30 cellular contexts compared by ENCODE assay signal in genomic region chr15:42141246-42141645, GRCh38. TPM values are rescaled to one million over a fixed set of nuclear protein-coding genes. Genes with fewer than 3 reads are reported as not detected.
"Had no signal": no experiment of that assay in that cellular context is flagged by ENCODE, and none has a peak within 500 bp of the region (broad histone marks: within the 10 kb centered on the region; RNA-seq: fewer than 3 reads in every experiment).

No MANE protein-coding gene starts in this region.

- H3K4me2 ChIP-seq: hepatocyte had no signal

- FAIRE-seq: endothelial cell of umbilical vein, keratinocyte had no signal

- H3K4me3 ChIP-seq: adrenal gland, body of pancreas, gastroesophageal sphincter, hepatocyte, right atrium auricular region, spleen, transverse colon, vagina had no signal

- H3K4me1 ChIP-seq: adrenal gland, body of pancreas, gastroesophageal sphincter, parathyroid adenoma, right atrium auricular region, spleen, vagina had no signal

- H3K9ac ChIP-seq: parathyroid adenoma had no signal

- H3K79me2 ChIP-seq: hepatocyte, parathyroid adenoma had no signal

- H3K27me3 ChIP-seq: adrenal gland, body of pancreas, hepatocyte, right atrium auricular region, transverse colon, vagina had no signal

- DNase-seq: activated CD4-positive, alpha-beta T cell treated with anti-CD3 and anti-CD28 coated beads for 4 hours; activated CD4-positive, alpha-beta T cell treated with anti-CD3 and anti-CD28 coated beads, Interleukin-2, amount 50 U/mL, for 4 hours; activated T-cell treated with anti-CD3 and anti-CD28 coated beads for 4 hours; activated T-cell treated with anti-CD3 and anti-CD28 coated beads, Interleukin-2, amount 50 U/mL, for 72 hours; cerebellar nuclear complex; cortex of kidney; left cardiac atrium; left ventricle myocardium superior; nucleus accumbens; stimulated activated naive CD4-positive, alpha-beta T cell; T-helper 2 cell; transverse colon had no signal

- ATAC-seq: activated T-cell treated with anti-CD3 and anti-CD28 coated beads, Interleukin-2, amount 50 U/mL, for 72 hours; body of pancreas; gastroesophageal sphincter; left cardiac atrium; left ventricle myocardium superior had no signal

- H3K9me3 ChIP-seq: adrenal gland, body of pancreas, gastroesophageal sphincter, right atrium auricular region, spleen, vagina had no signal

- H3K36me3 ChIP-seq: adrenal gland, gastroesophageal sphincter, right atrium auricular region, spleen, transverse colon, vagina had no signal

- H2AFZ ChIP-seq: hepatocyte, parathyroid adenoma had no signal

- H3K27ac ChIP-seq: adrenal gland, body of pancreas, gastroesophageal sphincter, hepatocyte, parathyroid adenoma, right atrium auricular region, spleen, vagina had no signal

RNA-seq across cellular contexts. Expression of gene PLA2G4F, which starts 15.2 kb away (rescaled TPM):
- total RNA-seq: aorta, endothelial cell of umbilical vein, fibroblast of lung, fibroblast of villous mesenchyme, lung microvascular endothelial cell, pulmonary artery endothelial cell, spleen, temporal lobe had no signal
- polyA plus RNA-seq: endothelial cell of umbilical vein, fibroblast of lung, neural cell had no signal

RNA-seq across cellular contexts. Expression of gene PLA2G4D, which starts 46.9 kb away (rescaled TPM):
- total RNA-seq: activated T-cell treated with anti-CD3 and anti-CD28 coated beads, Interleukin-2, amount 50 U/mL, for 72 hours; aorta; body of pancreas; endothelial cell of umbilical vein; fibroblast of lung; fibroblast of villous mesenchyme; gastroesophageal sphincter; left cardiac atrium; left ventricle myocardium superior; lung microvascular endothelial cell; mucosa of gallbladder; pulmonary artery endothelial cell; right atrium auricular region; spleen; temporal lobe had no signal
- polyA plus RNA-seq: aorta, endothelial cell of umbilical vein, fibroblast of lung, hepatocyte, neural cell, spleen had no signal
